30 cellular contexts compared by ENCODE assay signal in the genomic region with DNA sequence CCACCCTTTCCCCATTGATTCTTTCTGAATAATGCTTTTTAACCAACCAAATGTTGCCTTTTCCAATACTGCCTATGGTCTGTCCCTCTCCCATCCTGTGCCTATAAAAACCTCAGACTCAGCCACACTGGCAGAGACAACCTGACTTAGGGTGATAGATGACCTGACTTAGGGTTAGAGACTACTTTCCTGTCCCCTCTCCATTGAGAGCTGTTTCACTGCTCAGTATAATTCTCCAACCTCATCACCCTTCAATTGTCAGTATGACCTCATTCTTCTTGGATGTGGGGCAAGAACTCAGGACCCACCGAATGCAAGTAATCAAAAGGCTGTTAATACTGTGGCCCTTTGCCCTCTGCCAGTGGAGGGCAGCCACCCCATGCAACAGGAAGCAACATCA.
"Had no signal": no experiment of that assay in that cellular context is flagged by ENCODE, and none has a peak within 500 bp of the region (broad histone marks: within the 10 kb centered on the region; RNA-seq: fewer than 3 reads in every experiment).

No MANE protein-coding gene starts in this region.

- H3K4me3 ChIP-seq: adrenal gland, ascending aorta had no signal

- H3K9me3 ChIP-seq: adrenal gland, ascending aorta had no signal

- H3K27me3 ChIP-seq: adrenal gland, ascending aorta had no signal

- FAIRE-seq: colon, TTC549 had no signal

- H3K36me3 ChIP-seq: adrenal gland, ascending aorta had no signal

- ATAC-seq: activated CD8-positive, alpha-beta T cell treated with anti-CD3 and anti-CD28 coated beads for 36 hours; activated naive CD4-positive, alpha-beta T cell treated with anti-CD3 and anti-CD28 coated beads, Interleukin-2, amount 50 U/mL, for 72 hours; activated T-cell treated with anti-CD3 and anti-CD28 coated beads, Interleukin-2, amount 50 U/mL, for 4 hours; activated T-cell treated with anti-CD3 and anti-CD28 coated beads, Interleukin-2, amount 50 U/mL, for 72 hours; activated T-helper 17 cell treated with anti-CD3 and anti-CD28 coated beads, Interleukin-2, amount 50 U/mL, for 72 hours had no signal

- H3K27ac ChIP-seq: adrenal gland, ascending aorta, VCaP had no signal

- H3K4me1 ChIP-seq: adrenal gland, ascending aorta had no signal

- DNase-seq: activated B cell treated with CpG ODN at 0.5 μM for 24 hours; activated CD4-positive, alpha-beta memory T cell treated with anti-CD3 and anti-CD28 coated beads for 36 hours; activated CD4-positive, alpha-beta T cell treated with anti-CD3 and anti-CD28 coated beads for 4 hours; activated CD4-positive, alpha-beta T cell treated with anti-CD3 and anti-CD28 coated beads, Interleukin-2, amount 10 ng/mL, durations not matched to agents 24 days and 14 days; activated CD4-positive, alpha-beta T cell treated with anti-CD3 and anti-CD28 coated beads, Interleukin-2, amount 50 U/mL, for 1 hour; activated CD4-positive, alpha-beta T cell treated with anti-CD3 and anti-CD28 coated beads, Interleukin-2, amount 50 U/mL, for 4 hours; activated CD4-positive, CD25-positive, alpha-beta regulatory T cell treated with anti-CD3 and anti-CD28 coated beads, Interleukin-2, amount 50 U/mL, for 72 hours; activated CD8-positive, alpha-beta memory T cell treated with anti-CD3 and anti-CD28 coated beads, Interleukin-2, amount 50 U/mL, for 4 hours; activated CD8-positive, alpha-beta T cell treated with anti-CD3 and anti-CD28 coated beads for 36 hours; activated effector memory CD4-positive, alpha-beta T cell treated with anti-CD3 and anti-CD28 coated beads, Interleukin-2, amount 50 U/mL, for 16 hours; activated gamma-delta T cell treated with Interleukin-2 at 50 U/mL for 16 hours; activated naive CD4-positive, alpha-beta T cell; activated naive CD4-positive, alpha-beta T cell treated with anti-CD3 and anti-CD28 coated beads for 36 hours; activated naive CD4-positive, alpha-beta T cell treated with anti-CD3 and anti-CD28 coated beads, Interleukin-2, amount 50 U/mL, for 16 hours; activated naive CD8-positive, alpha-beta T cell treated with anti-CD3 and anti-CD28 coated beads for 36 hours; activated T-cell treated with anti-CD3 and anti-CD28 coated beads for 4 hours; activated T-cell treated with anti-CD3 and anti-CD28 coated beads, Interleukin-2, amount 50 U/mL, for 1 hour; activated T-cell treated with anti-CD3 and anti-CD28 coated beads, Interleukin-2, amount 50 U/mL, for 4 hours; activated T-cell treated with anti-CD3 and anti-CD28 coated beads, Interleukin-2, amount 50 U/mL, for 72 hours; adrenal gland; amniotic stem cell; central memory CD4-positive, alpha-beta T cell; T-helper 2 cell; T-helper 9 cell had no signal
